ENCODE assay signal across 9 cellular contexts in genomic region chr19:38047641-38048040, GRCh38.
DNase-seq lines count a peak whose midpoint lies in the region; ATAC-seq and TF ChIP-seq lines count a peak whose summit lies in the region.
"Had no signal": no experiment of that assay in that cellular context is flagged by ENCODE, and none has a peak within 500 bp of the region (broad histone marks: within the 10 kb centered on the region; RNA-seq: fewer than 3 reads in every experiment).

No MANE protein-coding gene starts in this region.

- DNase-seq in T-helper 1 cell (no peak), osteoblast (ENCODE audit: insufficient read length, low spot score, missing footprints) (no peak), NCI-H748 treated with DMSO at 0.1 percent for 48 hours (lab: John Stamatoyannopoulos, UW) (no peak), NOMO-1 (lab: John Stamatoyannopoulos, UW; ENCODE audit: unreplicated experiment in 2 of 2) (no peak), SIG-M5 (lab: John Stamatoyannopoulos, UW) (no peak)
- DNase-seq in activated naive CD8-positive, alpha-beta T cell treated with anti-CD3 and anti-CD28 coated beads, Interleukin-2, amount 10 ng/mL, durations not matched to agents 7 days and 5 days, result no peak
- DNase-seq: NCI-H187 had no signal

- H4K20me1 ChIP-seq in osteoblast (ENCODE audit: insufficient read depth, low read length), result no peaks in the 10 kb centered on the region

- H3K36me3 ChIP-seq in KOPT-K1 (ENCODE audit: insufficient read depth, low read length) (no peaks in the 10 kb centered on the region), osteoblast (ENCODE audit: insufficient read depth, low read length) (peaks cover 3% of the 10 kb centered on the region)

- no peak overlapping the region for H2AFZ ChIP-seq in osteoblast (ENCODE audit: low read length)

- H3K4me1 ChIP-seq in osteoblast (ENCODE audit: insufficient read depth, low read length), result peaks cover 20% of the 10 kb centered on the region

- H3K27me3 Mint-ChIP-seq in T-helper 1 cell treated with Interleukin-12 subunit alpha and Interleukin-12 subunit beta and Interleukin-4 antibody, amounts not matched to agents 30 μg/mL and 1 μg/mL, for 36 hours (ENCODE audit: low read depth), result no peaks in the 10 kb centered on the region
- H3K27me3 Mint-ChIP-seq in activated naive CD8-positive, alpha-beta T cell treated with anti-CD3 and anti-CD28 coated beads, Interleukin-2, amount 10 ng/mL, durations not matched to agents 7 days and 5 days, result no peaks in the 10 kb centered on the region

- no peaks in the 10 kb centered on the region for H3K27me3 ChIP-seq in osteoblast (ENCODE audit: insufficient read depth, low read length)

- no peak for TF ChIP-seq CTCF in osteoblast (IDR thresholded peaks at IDR 0.05; ENCODE audit: extremely low read depth, low read depth, low read length)

- no peaks in the 10 kb centered on the region for H3K9me3 Mint-ChIP-seq in T-helper 1 cell treated with Interleukin-12 subunit alpha and Interleukin-12 subunit beta and Interleukin-4 antibody, amounts not matched to agents 30 μg/mL and 1 μg/mL, for 36 hours
- H3K9me3 Mint-ChIP-seq in activated naive CD8-positive, alpha-beta T cell treated with anti-CD3 and anti-CD28 coated beads, Interleukin-2, amount 10 ng/mL, durations not matched to agents 7 days and 5 days, result no peaks in the 10 kb centered on the region

- peak overlapping the region; percentile 85 for H3K4me3 Mint-ChIP-seq in T-helper 1 cell treated with Interleukin-12 subunit alpha and Interleukin-12 subunit beta and Interleukin-4 antibody, amounts not matched to agents 30 μg/mL and 1 μg/mL, for 36 hours
- peak overlapping the region; percentile 85 for H3K4me3 Mint-ChIP-seq in activated naive CD8-positive, alpha-beta T cell treated with anti-CD3 and anti-CD28 coated beads, Interleukin-2, amount 10 ng/mL, durations not matched to agents 7 days and 5 days

- H3K9me3 ChIP-seq in KOPT-K1 (ENCODE audit: insufficient read depth, low read length, poor library complexity, severe bottlenecking) (no peaks in the 10 kb centered on the region), osteoblast (ENCODE audit: low read depth, low read length) (no peaks in the 10 kb centered on the region)

- no peaks in the 10 kb centered on the region for H3K36me3 Mint-ChIP-seq in T-helper 1 cell treated with Interleukin-12 subunit alpha and Interleukin-12 subunit beta and Interleukin-4 antibody, amounts not matched to agents 30 μg/mL and 1 μg/mL, for 36 hours (ENCODE audit: low read depth)
- peaks cover 4% of the 10 kb centered on the region for H3K36me3 Mint-ChIP-seq in activated naive CD8-positive, alpha-beta T cell treated with anti-CD3 and anti-CD28 coated beads, Interleukin-2, amount 10 ng/mL, durations not matched to agents 7 days and 5 days

- no peak overlapping the region for H3K4me3 ChIP-seq in osteoblast (ENCODE audit: insufficient read depth, low read length)

- peaks cover 27% of the 10 kb centered on the region for H3K4me1 Mint-ChIP-seq in T-helper 1 cell treated with Interleukin-12 subunit alpha and Interleukin-12 subunit beta and Interleukin-4 antibody, amounts not matched to agents 30 μg/mL and 1 μg/mL, for 36 hours (ENCODE audit: low read depth)
- H3K4me1 Mint-ChIP-seq in activated naive CD8-positive, alpha-beta T cell treated with anti-CD3 and anti-CD28 coated beads, Interleukin-2, amount 10 ng/mL, durations not matched to agents 7 days and 5 days, result peaks cover 29% of the 10 kb centered on the region

- peaks cover 97% of the 10 kb centered on the region for H3K79me2 ChIP-seq in osteoblast (ENCODE audit: insufficient read depth, low read length)

- POLR2A ChIA-PET in activated naive CD8-positive, alpha-beta T cell treated with anti-CD3 and anti-CD28 coated beads, Interleukin-2, amount 10 ng/mL, durations not matched to agents 7 days and 5 days (lab: Charles Lee), result interaction anchor here (0.6 to 2.9 kb wide), 3 partner anchors 122 to 334 kb away, joined by 4 to 35 read pairs (median 5); partner anchors contain the start of genes SIPA1L3 and WDR87

- peak overlapping the region; percentile 98 for H3K27ac Mint-ChIP-seq in T-helper 1 cell treated with Interleukin-12 subunit alpha and Interleukin-12 subunit beta and Interleukin-4 antibody, amounts not matched to agents 30 μg/mL and 1 μg/mL, for 36 hours
- peak overlapping the region; percentile 94 for H3K27ac Mint-ChIP-seq in activated naive CD8-positive, alpha-beta T cell treated with anti-CD3 and anti-CD28 coated beads, Interleukin-2, amount 10 ng/mL, durations not matched to agents 7 days and 5 days

- H3K27ac ChIP-seq in KOPT-K1 (ENCODE audit: low read depth, low read length, poor library complexity, severe bottlenecking) (peak overlapping the region; percentile 66), osteoblast (ENCODE audit: low read depth, low read length) (peak overlapping the region; percentile 89)

- H3K4me2 ChIP-seq in osteoblast (ENCODE audit: insufficient read depth, low read length), result no peak overlapping the region

- ATAC-seq in activated naive CD8-positive, alpha-beta T cell treated with anti-CD3 and anti-CD28 coated beads, Interleukin-2, amount 10 ng/mL, durations not matched to agents 7 days and 5 days (ENCODE audit: low read depth), result no peak
